ENCODE assay signal across 1 cellular context in the genomic region with DNA sequence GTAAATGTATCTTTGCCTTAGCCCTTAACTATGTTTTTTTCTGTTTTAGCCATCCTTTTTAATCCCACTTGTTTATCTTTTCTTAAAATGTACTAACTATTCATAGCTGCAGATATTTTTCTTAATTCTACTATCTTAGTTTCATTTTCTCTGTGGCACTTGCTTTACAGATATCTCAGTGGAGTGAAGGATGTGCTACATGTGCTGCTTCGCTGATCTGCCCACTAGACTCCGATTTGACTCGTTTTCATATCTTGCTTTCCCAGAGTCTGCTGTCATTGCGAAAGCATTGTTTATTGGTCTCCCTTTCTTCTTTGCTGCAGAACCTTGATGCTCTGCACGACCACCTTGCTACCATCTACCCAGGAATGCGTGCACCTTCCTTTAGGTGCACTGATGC.
TF ChIP-seq lines count a peak whose summit lies in the region.

No MANE protein-coding gene starts in this region.

TF ChIP-seq in GM12878, 131 proteins besides CTCF, POLR2A, EP300 and RAD21 (continued from another document):
- no peak for TF ChIP-seq EZH2 (IDR thresholded peaks at IDR 0.05; ENCODE audit: borderline replicate concordance, control insufficient read depth, low read depth, low read length)
